21 cellular contexts compared by ENCODE assay signal in the genomic region with DNA sequence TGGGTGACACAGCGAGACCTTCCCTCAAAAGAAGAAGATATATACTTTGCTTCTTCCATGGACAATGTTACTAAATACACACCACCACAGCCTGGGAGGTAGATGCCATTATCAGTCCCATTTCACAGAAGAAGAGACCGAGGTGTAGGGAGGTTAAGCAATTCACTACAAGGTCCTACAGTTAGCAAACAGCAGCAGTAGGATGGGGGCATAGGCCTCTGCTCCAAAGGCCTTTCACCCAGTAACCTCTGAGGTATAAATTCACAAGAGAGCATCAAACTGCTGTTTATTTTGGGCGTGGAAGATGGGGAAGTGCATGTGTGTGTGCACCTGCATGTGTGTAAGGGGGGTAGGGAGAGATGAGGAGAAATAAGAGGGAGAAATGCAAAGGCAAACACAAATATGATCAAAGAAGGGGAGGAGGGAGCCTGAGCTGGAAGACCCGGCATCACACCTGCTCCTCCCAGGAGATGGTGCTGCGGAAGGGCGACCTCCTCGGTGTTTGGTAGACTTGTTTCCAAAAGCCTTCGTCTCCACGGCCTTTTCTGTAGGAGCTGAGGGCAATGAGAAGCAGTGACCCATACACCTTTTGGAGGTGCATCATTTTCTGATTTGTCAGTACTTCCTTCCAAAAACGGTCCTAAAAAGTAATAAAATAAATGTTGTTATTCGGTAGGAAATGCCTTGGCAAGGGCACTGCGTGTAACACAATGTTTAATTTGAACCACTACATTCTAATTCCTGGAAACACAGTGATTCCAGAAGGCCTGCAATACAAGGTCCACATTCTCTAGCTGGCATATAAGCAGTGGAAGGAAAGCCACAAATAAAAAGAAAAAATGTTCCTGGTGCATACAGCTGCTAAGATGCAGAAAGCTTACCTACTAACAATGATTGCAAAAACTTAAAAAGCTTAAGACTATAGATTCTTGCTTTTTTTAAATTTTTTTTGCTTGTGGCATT. TPM values are rescaled to one million over a fixed set of nuclear protein-coding genes. Genes with fewer than 3 reads are reported as not detected.
"Had no signal": no experiment of that assay in that cellular context is flagged by ENCODE, and none has a peak within 500 bp of the region (broad histone marks: within the 10 kb centered on the region; RNA-seq: fewer than 3 reads in every experiment).

No MANE protein-coding gene starts in this region.

- DNase-seq: cerebellar nuclear complex; effector CD8-positive, alpha-beta T cell; endodermal cell; foreskin fibroblast; gastrocnemius medialis; left ventricle myocardium inferior; lower lobe of right lung; natural killer cell; sigmoid colon; stimulated activated CD4-positive, alpha-beta T cell treated with anti-CD3 and anti-CD28 coated beads, Interleukin-2, amount 100 ng/mL, for 24 hours; stimulated activated CD4-positive, alpha-beta T cell treated with anti-CD3 and anti-CD28 coated beads, Interleukin-4, amount 100 ng/mL, for 24 hours; stimulated activated naive CD4-positive, alpha-beta T cell treated with Interleukin-2 at 50 U/mL for 16 hours; substantia nigra; upper lobe of right lung; uterus had no signal

- ATAC-seq: esophagus mucosa; gastrocnemius medialis; lower lobe of right lung; natural killer cell; stimulated activated effector memory CD8-positive, alpha-beta T cell treated with anti-CD3 and anti-CD28 coated beads, Interleukin-12 subunit alpha, Interleukin-12 subunit beta, amount 100 ng/mL, for 72 hours; upper lobe of right lung had no signal

- H3K27ac ChIP-seq: epithelial cell of prostate, gastrocnemius medialis, left ventricle myocardium inferior, lower lobe of right lung, parathyroid adenoma, sigmoid colon, thoracic aorta, tibial nerve, upper lobe of right lung, uterus had no signal

- H3K36me3 ChIP-seq: gastrocnemius medialis, left ventricle myocardium inferior, lower lobe of right lung, sigmoid colon, thoracic aorta, tibial nerve, upper lobe of right lung, uterus had no signal

- H3K27me3 ChIP-seq: gastrocnemius medialis, sigmoid colon, tibial nerve, upper lobe of right lung, uterus had no signal

- H3K9me3 ChIP-seq: gastrocnemius medialis, left ventricle myocardium inferior, lower lobe of right lung, sigmoid colon, thoracic aorta, tibial nerve, upper lobe of right lung, uterus had no signal

- H3K4me3 ChIP-seq: gastrocnemius medialis, left ventricle myocardium inferior, lower lobe of right lung, sigmoid colon, thoracic aorta, tibial nerve, upper lobe of right lung, uterus had no signal

- H3K4me1 ChIP-seq: gastrocnemius medialis, lower lobe of right lung, parathyroid adenoma, sigmoid colon, tibial nerve, upper lobe of right lung, uterus had no signal

RNA-seq across cellular contexts. Expression of gene ACSL5, which starts 25.9 kb away (rescaled TPM):
- total RNA-seq: endodermal cell had no signal
